Comparison of ENCODE assay signal across 8 cellular contexts in the genomic region with DNA sequence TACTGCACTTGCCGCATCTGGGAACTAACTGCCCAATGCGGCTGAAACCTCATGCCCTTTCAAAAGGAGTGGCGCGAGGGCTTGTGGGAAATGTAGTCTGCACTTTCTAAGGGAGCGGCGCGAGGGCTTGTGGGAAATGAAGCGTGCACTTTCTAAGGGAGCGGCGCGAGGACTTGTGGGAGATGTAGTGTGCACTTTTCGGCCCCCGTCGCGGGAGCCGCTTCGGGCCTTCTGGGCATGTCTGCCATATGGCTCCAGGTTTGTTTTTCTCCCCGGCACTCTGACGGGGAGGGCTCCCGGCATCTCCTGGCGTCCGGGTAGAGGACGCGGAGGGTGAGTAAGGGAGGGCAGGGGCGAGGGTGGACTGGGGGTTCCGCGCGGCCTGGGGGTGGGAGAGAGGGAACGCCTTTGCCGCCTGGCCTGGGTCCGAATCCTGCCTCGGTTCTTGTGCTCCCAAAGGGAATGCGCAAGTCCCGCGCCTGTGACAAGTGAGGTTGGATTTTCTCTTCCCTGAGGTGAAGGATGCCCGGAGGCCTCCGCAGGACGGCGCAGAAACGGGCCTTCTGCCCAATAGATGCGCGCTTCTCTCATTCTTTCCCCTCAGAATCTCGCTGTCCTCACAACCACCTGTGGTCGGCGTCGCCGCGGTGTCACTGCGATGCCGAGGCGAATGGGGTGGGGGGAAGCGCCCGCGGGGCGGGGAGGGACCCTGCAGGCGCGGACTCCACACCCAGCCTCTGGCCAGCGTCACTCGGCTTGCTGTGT. TPM values are rescaled to one million over a fixed set of nuclear protein-coding genes. Genes with fewer than 3 reads are reported as not detected.
DNase-seq lines count a peak whose midpoint lies in the region; ATAC-seq and TF ChIP-seq lines count a peak whose summit lies in the region.

Gene ZNF37A (plus strand): TSS at position 180 of the 765 bp plus-strand sequence. CDS start 2,281 bp downstream, outside the sequence.

- DNase-seq in GM13976 (ENCODE audit: low spot score) (peak; percentile 88), NCI-H146 treated with DMSO at 0.1 percent for 48 hours (lab: John Stamatoyannopoulos, UW; ENCODE audit: unreplicated experiment) (peak; percentile 93), amniotic epithelial cell (ENCODE audit: low read depth) (peak; percentile 97), left cardiac atrium (peak; percentile 96), progenitor cell of endocrine pancreas (ENCODE audit: low spot score, unreplicated experiment) (peak; percentile 65), ureter (ENCODE audit: low spot score) (peak; percentile 93)

- in situ Hi-C loops in GM13976 (cut with MboI; ENCODE audit: low sequenced_read_pairs, unreplicated experiment), result no loop called here

- ATAC-seq in HG02870 (IDR thresholded peaks at IDR 0.05; ENCODE audit: unreplicated experiment) (peak; percentile 97), left cardiac atrium (peak; percentile 99 to 100)

- H3K4me1 Mint-ChIP-seq in progenitor cell of endocrine pancreas (ENCODE audit: low read depth), result peaks cover 8% of the 10 kb centered on the region

- H3K27ac Mint-ChIP-seq in progenitor cell of endocrine pancreas, result peak within 1 kb of the TSS; percentile 96

- intact Hi-C loops in T-helper 1 cell treated with Interleukin-12 subunit alpha and Interleukin-12 subunit beta and Interleukin-4 antibody, amounts not matched to agents 30 ng/mL and 1 ng/mL, for 36 hours (cut with micrococcal nuclease), result loop anchor here (1.0 kb wide), 6 partner anchors 55 to 309 kb away; partner anchors contain the start of genes ZNF248, ZNF25 and ZNF33A
- intact Hi-C loops in left cardiac atrium (cut with DNase I), result loop anchor here in 1 of 2 donors (10.0 kb wide), 1 partner anchor 110 kb away; no protein-coding TSS in a partner anchor

- TF ChIP-seq CTCF in GM13976 (IDR thresholded peaks at IDR 0.05; ENCODE audit: borderline replicate concordance, control extremely low read depth, extremely low read depth, insufficient read depth, missing control alignments), result no peak
- no peak for TF ChIP-seq CTCF in progenitor cell of endocrine pancreas (IDR thresholded peaks at IDR 0.05; ENCODE audit: unreplicated experiment)

- H3K9me3 Mint-ChIP-seq in progenitor cell of endocrine pancreas (ENCODE audit: low read depth), result peaks cover 25% of the 10 kb centered on the region

- H3K36me3 Mint-ChIP-seq in progenitor cell of endocrine pancreas (ENCODE audit: insufficient read depth), result peaks cover 43% of the 10 kb centered on the region

- H3K4me3 Mint-ChIP-seq in progenitor cell of endocrine pancreas (ENCODE audit: low read depth), result peak within 1 kb of the TSS; percentile 79

- no peaks in the 10 kb centered on the region for H3K27me3 Mint-ChIP-seq in progenitor cell of endocrine pancreas

RNA-seq across cellular contexts. Expression of gene ZNF37A, which starts in this region (rescaled TPM):
- 24.3 and 25.8 TPM in 2 replicates for total RNA-seq in T-helper 1 cell treated with Interleukin-12 subunit alpha and Interleukin-12 subunit beta and Interleukin-4 antibody, amounts not matched to agents 30 ng/mL and 1 ng/mL, for 36 hours
- total RNA-seq in left cardiac atrium (1 to 10 TPM; 8.1 to 9.2 TPM), progenitor cell of endocrine pancreas (18.8 and 21.6 TPM in 2 replicates), ureter (21.1 TPM)

Comparison
In these comparisons a context has a peak if more than half of its experiments do, and no peak if none do; other contexts are left out.
1. Peak in every context shown above with its lines: DNase-seq and ATAC-seq.